In genomic region chr5:65867509-65868195, GRCh38 we compare ENCODE assay signal across 13 cellular contexts. TPM values are rescaled to one million over a fixed set of nuclear protein-coding genes. Genes with fewer than 3 reads are reported as not detected.
DNase-seq lines count a peak whose midpoint lies in the region; ATAC-seq lines count a peak whose summit lies in the region.
"Had no signal": no experiment of that assay in that cellular context is flagged by ENCODE, and none has a peak within 500 bp of the region (broad histone marks: within the 10 kb centered on the region; RNA-seq: fewer than 3 reads in every experiment).

No MANE protein-coding gene starts in this region.

- no peak overlapping the region for H2BK120ac ChIP-seq in mesenchymal stem cell (ENCODE audit: low read depth, low read length)

- peak overlapping the region; percentile 3 for H4K8ac ChIP-seq in mesenchymal stem cell (ENCODE audit: low read length)

- H3K36me3 ChIP-seq in CD4-positive, CD25-positive, alpha-beta regulatory T cell (ENCODE audit: control insufficient read depth, insufficient read depth, low read length) = no peaks in the 10 kb centered on the region
- H3K36me3 ChIP-seq in GM23248 (ENCODE audit: low read depth) = no peaks in the 10 kb centered on the region
- no peaks in the 10 kb centered on the region for H3K36me3 ChIP-seq in mesenchymal stem cell (ENCODE audit: control insufficient read depth in 1 of 2, insufficient read depth in 2 of 2, low read depth in 1 of 2, low read length in 2 of 2)
- H3K36me3 ChIP-seq: cardiac muscle cell had no signal

- no peaks in the 10 kb centered on the region for H4K20me1 ChIP-seq in GM23248 (ENCODE audit: insufficient read depth)

- H3K18ac ChIP-seq in mesenchymal stem cell (ENCODE audit: low read depth in 1 of 2, low read length in 2 of 2) = no peak overlapping the region

- peak in 1 of 3 donors; percentile 7 for DNase-seq in CD4-positive, CD25-positive, alpha-beta regulatory T cell
- DNase-seq in GM23248 (no peak), mesenchymal stem cell (peak; percentile 25), NCI-H748 (lab: John Stamatoyannopoulos, UW; ENCODE audit: unreplicated experiment) (no peak), occipital lobe (lab: John Stamatoyannopoulos, UW) (no peak)
- no peak for DNase-seq in activated naive CD8-positive, alpha-beta T cell treated with anti-CD3 and anti-CD28 coated beads, Interleukin-2, amount 10 ng/mL, durations not matched to agents 7 days and 5 days
- no peak for DNase-seq in effector memory CD8-positive, alpha-beta T cell
- DNase-seq: activated CD8-positive, alpha-beta memory T cell treated with anti-CD3 and anti-CD28 coated beads, Interleukin-2, amount 50 U/mL, for 4 hours; H9; NCI-H2081 treated with DMSO at 0.1 percent for 48 hours; stimulated activated CD4-positive, alpha-beta T cell treated with anti-CD3 and anti-CD28 coated beads, Interleukin-12 subunit alpha, Interleukin-12 subunit beta, amount 100 ng/mL, for 4 hours had no signal

- H3K27me3 ChIP-seq in CD4-positive, CD25-positive, alpha-beta regulatory T cell (ENCODE audit: control insufficient read depth, insufficient read depth, low read length) = no peaks in the 10 kb centered on the region
- H3K27me3 ChIP-seq in GM23248 (replicated peaks; ENCODE audit: insufficient read depth) (no peaks in the 10 kb centered on the region), mesenchymal stem cell (ENCODE audit: control insufficient read depth in 1 of 2, insufficient read depth in 1 of 2, low read length in 2 of 2) (no peaks in the 10 kb centered on the region)
- H3K27me3 ChIP-seq: cardiac muscle cell had no signal

- H2AK5ac ChIP-seq in mesenchymal stem cell (ENCODE audit: low read length, severe bottlenecking) = no peak overlapping the region

- no peaks in the 10 kb centered on the region for H3K9me2 ChIP-seq in GM23248 (ENCODE audit: insufficient read depth)

- peaks cover 17% of the 10 kb centered on the region for H3K4me1 ChIP-seq in CD4-positive, CD25-positive, alpha-beta regulatory T cell (ENCODE audit: control insufficient read depth, insufficient read depth, low read length, poor library complexity, severe bottlenecking)
- H3K4me1 ChIP-seq in GM23248 (ENCODE audit: insufficient read depth) (peaks cover 30% of the 10 kb centered on the region), mesenchymal stem cell (ENCODE audit: control insufficient read depth, insufficient read depth, low read depth, low read length) (peaks cover 5% of the 10 kb centered on the region)

- in situ Hi-C loops in GM23248 (cut with MboI) = no loop called here

- H2BK15ac ChIP-seq in mesenchymal stem cell (ENCODE audit: low read depth, poor library complexity, severe bottlenecking) = no peak overlapping the region

- H2AFZ ChIP-seq in GM23248 (0 out of 2 replicates have a peak overlapping the region, but pooled peaks have one; percentile 41), mesenchymal stem cell (ENCODE audit: low read depth, low read length) (no peak overlapping the region)

- peak overlapping the region; percentile 24 for H3K27ac ChIP-seq in CD4-positive, CD25-positive, alpha-beta regulatory T cell (ENCODE audit: insufficient read depth, low read length, poor library complexity, severe bottlenecking)
- H3K27ac ChIP-seq in GM23248 (no peak overlapping the region), mesenchymal stem cell (ENCODE audit: low read length, poor library complexity, severe bottlenecking) (peak overlapping the region; percentile 13)
- H3K27ac ChIP-seq: cardiac muscle cell, KMS-11 had no signal

- H3K9me3 Mint-ChIP-seq in CD4-positive, CD25-positive, alpha-beta regulatory T cell = peaks cover 0 to 5% (median 1%) of the 10 kb centered on the region in 7 donors
- H3K9me3 Mint-ChIP-seq in activated naive CD8-positive, alpha-beta T cell treated with anti-CD3 and anti-CD28 coated beads, Interleukin-2, amount 10 ng/mL, durations not matched to agents 7 days and 5 days = peaks cover 3% of the 10 kb centered on the region
- peaks cover 0 to 7% of the 10 kb centered on the region in 2 donors for H3K9me3 Mint-ChIP-seq in effector memory CD8-positive, alpha-beta T cell
- H3K9me3 Mint-ChIP-seq: H9 had no signal

- H3K4me3 Mint-ChIP-seq in CD4-positive, CD25-positive, alpha-beta regulatory T cell = peak overlapping the region; percentile 10 to 71 (median 49)
- peak overlapping the region; percentile 53 for H3K4me3 Mint-ChIP-seq in activated naive CD8-positive, alpha-beta T cell treated with anti-CD3 and anti-CD28 coated beads, Interleukin-2, amount 10 ng/mL, durations not matched to agents 7 days and 5 days
- peak overlapping the region in 1 of 2 donors; percentile 27 for H3K4me3 Mint-ChIP-seq in effector memory CD8-positive, alpha-beta T cell
- H3K4me3 Mint-ChIP-seq: H9 had no signal

- peaks cover 12 to 27% (median 17%) of the 10 kb centered on the region in 4 donors for H3K4me1 Mint-ChIP-seq in CD4-positive, CD25-positive, alpha-beta regulatory T cell
- H3K4me1 Mint-ChIP-seq in activated naive CD8-positive, alpha-beta T cell treated with anti-CD3 and anti-CD28 coated beads, Interleukin-2, amount 10 ng/mL, durations not matched to agents 7 days and 5 days = peaks cover 16% of the 10 kb centered on the region
- H3K4me1 Mint-ChIP-seq in effector memory CD8-positive, alpha-beta T cell (ENCODE audit: low read depth in 2 of 2) = peaks cover 8 to 10% of the 10 kb centered on the region in 2 donors
- H3K4me1 Mint-ChIP-seq: H9 had no signal

- no peaks in the 10 kb centered on the region for H3K27me3 Mint-ChIP-seq in CD4-positive, CD25-positive, alpha-beta regulatory T cell
- H3K27me3 Mint-ChIP-seq in activated naive CD8-positive, alpha-beta T cell treated with anti-CD3 and anti-CD28 coated beads, Interleukin-2, amount 10 ng/mL, durations not matched to agents 7 days and 5 days = no peaks in the 10 kb centered on the region
- H3K27me3 Mint-ChIP-seq in effector memory CD8-positive, alpha-beta T cell = peaks cover 0 to 6% of the 10 kb centered on the region in 2 donors

- no peak overlapping the region for H3K14ac ChIP-seq in mesenchymal stem cell (ENCODE audit: low read length in 2 of 2)

- no peak overlapping the region for H3K23ac ChIP-seq in mesenchymal stem cell (ENCODE audit: low read length in 2 of 2)

- H3K4me3 ChIP-seq in CD4-positive, CD25-positive, alpha-beta regulatory T cell (ENCODE audit: low read depth, low read length) = peak overlapping the region; percentile 66
- H3K4me3 ChIP-seq in GM23248 = no peak overlapping the region
- no peak overlapping the region for H3K4me3 ChIP-seq in mesenchymal stem cell (ENCODE audit: insufficient read depth in 1 of 2, low read depth in 1 of 2, low read length in 2 of 2)
- H3K4me3 ChIP-seq: cardiac muscle cell had no signal

- H2BK12ac ChIP-seq in mesenchymal stem cell (ENCODE audit: low read length in 2 of 2) = peak overlapping the region in 1 of 2 experiments; percentile 18

- peaks cover 25% of the 10 kb centered on the region for H3F3A ChIP-seq in GM23248 (ENCODE audit: insufficient read depth)

- ATAC-seq in CD4-positive, CD25-positive, alpha-beta regulatory T cell (ENCODE audit: low read depth in 2 of 2) = peak; percentile 10 to 24
- ATAC-seq in activated naive CD8-positive, alpha-beta T cell treated with anti-CD3 and anti-CD28 coated beads, Interleukin-2, amount 10 ng/mL, durations not matched to agents 7 days and 5 days (ENCODE audit: low read depth) = no peak
- ATAC-seq in effector memory CD8-positive, alpha-beta T cell (replicated peaks) = no peak

- WGBS in GM23248 (ENCODE audit: low coverage in 1 of 2, low lambda C conversion rate in 2 of 2, missing lambda C conversion rate in 2 of 2), 2 experiments = 84% methylated on average over 11 of the region's 11 CpGs
- 79% methylated on average over 7 of the region's 11 CpGs for WGBS in mesenchymal stem cell

- H4K91ac ChIP-seq in mesenchymal stem cell (ENCODE audit: low read length) = no peak overlapping the region

- H3K4ac ChIP-seq in mesenchymal stem cell (ENCODE audit: low read depth in 1 of 2, low read length in 2 of 2) = no peak overlapping the region

- no peaks in the 10 kb centered on the region for H3K9me3 ChIP-seq in CD4-positive, CD25-positive, alpha-beta regulatory T cell (ENCODE audit: control insufficient read depth in 2 of 2, low read length in 2 of 2)
- no peaks in the 10 kb centered on the region for H3K9me3 ChIP-seq in GM23248 (ENCODE audit: low read depth)
- H3K9me3 ChIP-seq in mesenchymal stem cell (ENCODE audit: control insufficient read depth, low read length) = no peaks in the 10 kb centered on the region

- no peak overlapping the region for H2BK5ac ChIP-seq in mesenchymal stem cell (ENCODE audit: low read depth, low read length, poor library complexity, severe bottlenecking)

- peak overlapping the region; percentile 86 to 92 (median 87) for H3K27ac Mint-ChIP-seq in CD4-positive, CD25-positive, alpha-beta regulatory T cell
- H3K27ac Mint-ChIP-seq in activated naive CD8-positive, alpha-beta T cell treated with anti-CD3 and anti-CD28 coated beads, Interleukin-2, amount 10 ng/mL, durations not matched to agents 7 days and 5 days = peak overlapping the region; percentile 68
- peak overlapping the region in 1 of 2 donors; percentile 49 for H3K27ac Mint-ChIP-seq in effector memory CD8-positive, alpha-beta T cell
- H3K27ac Mint-ChIP-seq: H9 had no signal

- H3K9ac ChIP-seq in GM23248 (no peak overlapping the region), mesenchymal stem cell (ENCODE audit: low read length) (no peak overlapping the region)
- H3K9ac ChIP-seq: KMS-11 had no signal

- no peaks in the 10 kb centered on the region for H3K79me1 ChIP-seq in mesenchymal stem cell (replicated peaks; ENCODE audit: low read length, poor library complexity, severe bottlenecking)

- POLR2A ChIA-PET in activated naive CD8-positive, alpha-beta T cell treated with anti-CD3 and anti-CD28 coated beads, Interleukin-2, amount 10 ng/mL, durations not matched to agents 7 days and 5 days (lab: Charles Lee) = interaction anchor here (1.4 kb wide), 1 partner anchor 57 kb away, joined by 8 read pairs; no protein-coding TSS in a partner anchor

- H3K79me2 ChIP-seq in GM23248 (ENCODE audit: insufficient read depth) = no peaks in the 10 kb centered on the region; the same call in 1 of the 2 replicates

- no peaks in the 10 kb centered on the region for H3K36me3 Mint-ChIP-seq in CD4-positive, CD25-positive, alpha-beta regulatory T cell
- peaks cover under 1% of the 10 kb centered on the region for H3K36me3 Mint-ChIP-seq in activated naive CD8-positive, alpha-beta T cell treated with anti-CD3 and anti-CD28 coated beads, Interleukin-2, amount 10 ng/mL, durations not matched to agents 7 days and 5 days
- no peaks in the 10 kb centered on the region for H3K36me3 Mint-ChIP-seq in effector memory CD8-positive, alpha-beta T cell (ENCODE audit: insufficient read depth)

- H3K4me2 ChIP-seq in GM23248 (ENCODE audit: unreplicated experiment) (no peak overlapping the region), mesenchymal stem cell (ENCODE audit: low read length, poor library complexity, severe bottlenecking) (peak overlapping the region; percentile 10)
- H3K4me2 ChIP-seq: KMS-11 had no signal

RNA-seq across cellular contexts. Expression of gene ERBIN, which starts 58.7 kb away (rescaled TPM):
- 114 TPM for total RNA-seq in CD4-positive, CD25-positive, alpha-beta regulatory T cell
- 10 to 100 TPM; 21.5 to 58.2 (median 38.8) TPM for polyA plus RNA-seq in CD4-positive, CD25-positive, alpha-beta regulatory T cell
- 110 and 112 TPM in 2 replicates for total RNA-seq in GM23248 (2014; rRNA removed; shearing (Covaris generic))
- 42.8 and 46.4 TPM in 2 replicates for polyA plus RNA-seq in GM23248 (2016; fragmentation: Nextera tagmentation; extraction: Ambion mirVana)
- total RNA-seq in activated naive CD8-positive, alpha-beta T cell treated with anti-CD3 and anti-CD28 coated beads, Interleukin-2, amount 10 ng/mL, durations not matched to agents 7 days and 5 days = 10 to 100 TPM; 63.4 to 66.7 TPM
- 49.1 TPM for polyA plus RNA-seq in mesenchymal stem cell (2013, experiment 1 of 2)
- polyA plus RNA-seq in mesenchymal stem cell (2013, experiment 2 of 2) = 47.5 TPM
- total RNA-seq in occipital lobe = 88.3 TPM

Comparison
In these comparisons a context has a peak if more than half of its experiments do, and no peak if none do; other contexts are left out.
1. ATAC-seq: peak in CD4-positive, CD25-positive, alpha-beta regulatory T cell (2 of 2); none in activated naive CD8-positive, alpha-beta T cell treated with anti-CD3 and anti-CD28 coated beads, Interleukin-2, amount 10 ng/mL, durations not matched to agents 7 days and 5 days (single experiment) and effector memory CD8-positive, alpha-beta T cell (single experiment).